ENCODE assay signal across 32 cellular contexts in the genomic region with DNA sequence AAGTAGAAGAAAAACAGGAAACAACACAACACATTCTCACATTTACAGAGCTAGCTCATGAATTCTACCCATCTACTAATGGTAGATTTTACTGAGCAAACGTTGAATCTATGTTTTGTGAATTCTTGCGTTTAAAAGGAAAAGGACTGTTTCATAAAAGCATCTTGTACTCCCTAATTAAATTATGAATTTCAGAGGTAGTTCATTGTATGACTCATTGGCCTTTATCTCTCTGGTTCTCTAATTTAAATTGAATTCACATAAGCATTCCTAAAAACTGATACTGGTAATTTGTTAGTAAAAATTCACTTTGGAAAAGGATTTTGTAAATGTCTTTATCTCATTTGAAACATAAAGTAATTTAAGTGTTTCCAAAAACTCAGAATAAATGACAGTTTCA.
"Had no signal": no experiment of that assay in that cellular context is flagged by ENCODE, and none has a peak within 500 bp of the region (broad histone marks: within the 10 kb centered on the region; RNA-seq: fewer than 3 reads in every experiment).

No MANE protein-coding gene starts in this region.

- FAIRE-seq: bronchial epithelial cell had no signal

- ATAC-seq: activated CD4-positive, alpha-beta T cell treated with anti-CD3 and anti-CD28 coated beads for 36 hours; activated CD4-positive, CD25-positive, alpha-beta regulatory T cell treated with anti-CD3 and anti-CD28 coated beads, Interleukin-2, amount 50 U/mL, for 24 hours; activated CD8-positive, alpha-beta memory T cell treated with anti-CD3 and anti-CD28 coated beads, Interleukin-2, amount 10 ng/mL, durations not matched to agents 7 days and 5 days; activated CD8-positive, alpha-beta T cell treated with anti-CD3 and anti-CD28 coated beads, Interleukin-2, amount 10 ng/mL, durations not matched to agents 7 days and 5 days; activated naive CD8-positive, alpha-beta T cell treated with anti-CD3 and anti-CD28 coated beads, Interleukin-2, amount 50 U/mL, for 24 hours; WTC11 had no signal

- H3K27ac ChIP-seq: ascending aorta, cardiac muscle cell, colonic mucosa, WERI-Rb-1 had no signal

- H3K27me3 ChIP-seq: ascending aorta, cardiac muscle cell, colonic mucosa had no signal

- H3K9me3 ChIP-seq: ascending aorta, colonic mucosa had no signal

- DNase-seq: activated CD4-positive, alpha-beta memory T cell treated with anti-CD3 and anti-CD28 coated beads, Interleukin-2, amount 10 ng/mL, durations not matched to agents 7 days and 5 days; activated CD4-positive, alpha-beta T cell treated with anti-CD3 and anti-CD28 coated beads for 1 hour; activated CD4-positive, alpha-beta T cell treated with anti-CD3 and anti-CD28 coated beads for 36 hours; activated CD4-positive, alpha-beta T cell treated with anti-CD3 and anti-CD28 coated beads for 48 hours; activated CD4-positive, alpha-beta T cell treated with anti-CD3 and anti-CD28 coated beads, Interleukin-2, amount 10 ng/mL, durations not matched to agents 7 days and 5 days; activated CD4-positive, alpha-beta T cell treated with anti-CD3 and anti-CD28 coated beads, Interleukin-2, amount 50 U/mL, for 48 hours; activated CD4-positive, CD25-positive, alpha-beta regulatory T cell; activated CD8-positive, alpha-beta memory T cell treated with anti-CD3 and anti-CD28 coated beads for 24 hours; activated CD8-positive, alpha-beta memory T cell treated with anti-CD3 and anti-CD28 coated beads, Interleukin-2, amount 10 ng/mL, durations not matched to agents 7 days and 5 days; activated CD8-positive, alpha-beta memory T cell treated with anti-CD3 and anti-CD28 coated beads, Interleukin-2, amount 50 U/mL, for 48 hours; activated CD8-positive, alpha-beta T cell treated with anti-CD3 and anti-CD28 coated beads, Interleukin-2, amount 10 ng/mL, durations not matched to agents 7 days and 5 days; activated effector memory CD4-positive, alpha-beta T cell treated with Interleukin-2 at 50 U/mL for 16 hours; activated gamma-delta T cell; activated naive CD4-positive, alpha-beta T cell treated with anti-CD3 and anti-CD28 coated beads, Interleukin-2, amount 10 ng/mL, durations not matched to agents 7 days and 5 days; activated naive CD4-positive, alpha-beta T cell treated with Interleukin-2 at 50 U/mL for 16 hours; activated naive CD8-positive, alpha-beta T cell treated with anti-CD3 and anti-CD28 coated beads, Interleukin-2, amount 10 ng/mL, durations not matched to agents 7 days and 5 days; activated naive CD8-positive, alpha-beta T cell treated with anti-CD3 and anti-CD28 coated beads, Interleukin-2, amount 50 U/mL, for 24 hours; activated T-cell treated with anti-CD3 and anti-CD28 coated beads, Interleukin-2, amount 50 U/mL, for 24 hours; activated T-cell treated with anti-CD3 and anti-CD28 coated beads, Interleukin-2, amount 50 U/mL, for 48 hours; amygdala; anterior cingulate cortex; caudate nucleus; cerebellar nuclear complex; colonic mucosa; T-helper 2 cell; T-helper 9 cell; WERI-Rb-1 had no signal

- H3K36me3 ChIP-seq: ascending aorta, cardiac muscle cell, colonic mucosa, WERI-Rb-1 had no signal

- H3K4me3 ChIP-seq: ascending aorta, cardiac muscle cell, colonic mucosa had no signal

- H3K4me1 ChIP-seq: ascending aorta, colonic mucosa had no signal
